ENCODE assay signal across 8 cellular contexts in the genomic region with DNA sequence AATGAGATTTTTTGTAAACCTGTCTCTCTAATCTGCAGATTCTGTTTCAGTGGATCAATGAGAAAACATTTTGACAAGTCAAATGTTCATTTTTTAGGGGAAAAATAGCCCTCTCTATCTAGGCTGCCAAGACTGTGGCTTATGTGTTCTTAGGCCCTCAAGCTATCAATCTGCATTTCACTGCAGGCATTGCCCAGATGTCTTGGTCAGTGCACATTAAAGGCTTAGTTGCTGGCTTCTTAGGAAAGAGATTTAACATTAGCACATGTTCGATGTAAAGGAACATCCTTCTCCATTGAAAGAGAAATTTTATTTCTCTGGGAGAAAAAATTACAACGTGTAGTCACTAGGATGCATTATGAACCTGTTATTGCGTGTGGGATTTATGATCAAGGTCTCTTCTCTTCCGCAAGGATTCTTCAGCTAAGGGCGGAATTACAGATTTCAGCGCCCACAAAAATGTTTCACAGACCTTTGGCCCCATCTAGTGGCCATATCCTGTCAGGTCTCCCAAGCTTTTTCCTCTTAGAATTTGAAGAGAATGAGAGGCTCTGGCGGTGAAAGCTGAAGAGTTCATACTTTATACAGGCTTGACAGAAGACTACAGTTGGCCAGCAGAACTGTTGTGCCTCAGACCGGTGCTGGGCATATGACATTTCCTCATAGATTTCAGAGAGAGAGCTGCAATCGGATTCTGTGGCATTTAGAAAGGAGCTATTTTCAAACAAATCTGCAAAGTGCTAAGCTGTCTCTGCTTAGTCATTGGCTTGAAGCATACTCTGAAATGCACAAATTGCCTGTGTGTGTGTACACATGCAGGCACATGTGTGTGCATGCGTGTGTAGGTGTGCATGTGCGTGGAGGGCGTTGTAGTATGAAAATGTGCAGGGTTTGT.
DNase-seq lines count a peak whose midpoint lies in the region; ATAC-seq and TF ChIP-seq lines count a peak whose summit lies in the region.

No MANE protein-coding gene starts in this region.

- no peaks in the 10 kb centered on the region for H3K4me1 Mint-ChIP-seq in T-helper 2 cell treated with Interferon-gamma antibody and Interleukin-4, amounts not matched to agents 5 μg/mL and 100 μg/mL, for 36 hours (ENCODE audit: low read depth)
- H3K4me1 Mint-ChIP-seq in brain: peaks cover 26% of the 10 kb centered on the region
- H3K4me1 Mint-ChIP-seq in immature natural killer cell: peaks cover 0 to 6% of the 10 kb centered on the region in 2 donors

- peaks cover 8% of the 10 kb centered on the region for H3K27me3 Mint-ChIP-seq in T-helper 2 cell treated with Interferon-gamma antibody and Interleukin-4, amounts not matched to agents 5 μg/mL and 100 μg/mL, for 36 hours (ENCODE audit: low read depth)
- no peaks in the 10 kb centered on the region for H3K27me3 Mint-ChIP-seq in brain
- peaks cover 2 to 4% (median 3%) of the 10 kb centered on the region in 3 donors for H3K27me3 Mint-ChIP-seq in immature natural killer cell (ENCODE audit: low read depth in 3 of 3)

- no peak overlapping the region for H3K4me3 Mint-ChIP-seq in T-helper 2 cell treated with Interferon-gamma antibody and Interleukin-4, amounts not matched to agents 5 μg/mL and 100 μg/mL, for 36 hours
- H3K4me3 Mint-ChIP-seq in brain (peak overlapping the region; percentile 0 to 52 (median 29)), immature natural killer cell (no peak overlapping the region)

- no peaks in the 10 kb centered on the region for H3K9me3 Mint-ChIP-seq in T-helper 2 cell treated with Interferon-gamma antibody and Interleukin-4, amounts not matched to agents 5 μg/mL and 100 μg/mL, for 36 hours
- H3K9me3 Mint-ChIP-seq in brain: no peaks in the 10 kb centered on the region
- no peaks in the 10 kb centered on the region for H3K9me3 Mint-ChIP-seq in immature natural killer cell

- DNase-seq in stimulated activated naive CD4-positive, alpha-beta T cell (lab: John Stamatoyannopoulos, UW): peak in 4 of 6 experiments; percentile 4 to 41 (median 24)
- DNase-seq in stimulated activated naive CD4-positive, alpha-beta T cell treated with Interleukin-2 at 50 U/mL for 16 hours (lab: John Stamatoyannopoulos, UW): no peak
- DNase-seq in NCI-H187 treated with DMSO at 0.1 percent for 48 hours (lab: John Stamatoyannopoulos, UW): peak; percentile 47
- peak; percentile 16 for DNase-seq in T-helper 2 cell treated with Interferon-gamma antibody and Interleukin-4, amounts not matched to agents 5 μg/mL and 100 μg/mL, for 36 hours (ENCODE audit: low spot score)
- peak; percentile 6 to 21 (median 17) for DNase-seq in immature natural killer cell
- peak; percentile 24 to 63 (median 27) for DNase-seq in stimulated activated CD4-positive, alpha-beta T cell treated with anti-CD3 and anti-CD28 coated beads, Interleukin-12 subunit alpha, Interleukin-12 subunit beta, amount 100 ng/mL, for 48 hours (ENCODE audit: low read depth in 2 of 3, low spot score in 1 of 3)

- peak; percentile 73 for ATAC-seq in HG02938 (IDR thresholded peaks at IDR 0.05; ENCODE audit: unreplicated experiment)

- TF ChIP-seq CTCF in brain (conservative IDR thresholded peaks at IDR 0.05): peak; percentile 85 to 89

- H3K27ac Mint-ChIP-seq in T-helper 2 cell treated with Interferon-gamma antibody and Interleukin-4, amounts not matched to agents 5 μg/mL and 100 μg/mL, for 36 hours: no peak overlapping the region
- H3K27ac Mint-ChIP-seq in brain (peak overlapping the region; percentile 31 to 77 (median 71)), immature natural killer cell (no peak overlapping the region)

- no peaks in the 10 kb centered on the region for H3K36me3 Mint-ChIP-seq in T-helper 2 cell treated with Interferon-gamma antibody and Interleukin-4, amounts not matched to agents 5 μg/mL and 100 μg/mL, for 36 hours (ENCODE audit: low read depth)
- H3K36me3 Mint-ChIP-seq in brain (no peaks in the 10 kb centered on the region), immature natural killer cell (no peaks in the 10 kb centered on the region)

Comparison
In these comparisons a context has a peak if more than half of its experiments do, and no peak if none do; other contexts are left out.
1. H3K27ac Mint-ChIP-seq: peak in brain (5 of 5); none in T-helper 2 cell treated with Interferon-gamma antibody and Interleukin-4, amounts not matched to agents 5 μg/mL and 100 μg/mL, for 36 hours (single experiment) and immature natural killer cell (0 of 6).
2. H3K4me3 Mint-ChIP-seq: peak in brain (5 of 5); none in T-helper 2 cell treated with Interferon-gamma antibody and Interleukin-4, amounts not matched to agents 5 μg/mL and 100 μg/mL, for 36 hours (single experiment) and immature natural killer cell (0 of 5).